2 cellular contexts compared by ENCODE assay signal in genomic region chr20:4702562-4703280, GRCh38.
TF ChIP-seq lines count a peak whose summit lies in the region.

No MANE protein-coding gene starts in this region.

TF ChIP-seq in IMR-90, 13 proteins besides CTCF, POLR2A, EP300 and RAD21:
- TF ChIP-seq USF2 (IDR thresholded peaks at IDR 0.05; ENCODE audit: low read depth, low read length) (no peak), NFE2L2 (IDR thresholded peaks at IDR 0.05; ENCODE audit: low read depth, low read length) (no peak), MAZ (IDR thresholded peaks at IDR 0.05; ENCODE audit: borderline replicate concordance, low read depth, low read length) (no peak), RCOR1 (IDR thresholded peaks at IDR 0.05; ENCODE audit: insufficient replicate concordance, low read length) (no peak), FOS (IDR thresholded peaks at IDR 0.05; ENCODE audit: low read depth, low read length) (no peak), CEBPB (IDR thresholded peaks at IDR 0.05; ENCODE audit: low read depth, low read length) (no peak), SMC3 (IDR thresholded peaks at IDR 0.05; ENCODE audit: low read depth, low read length) (no peak), MXI1 (IDR thresholded peaks at IDR 0.05; ENCODE audit: borderline replicate concordance, low read depth, low read length) (no peak), MAFK (IDR thresholded peaks at IDR 0.05; ENCODE audit: low read depth, low read length) (no peak), BHLHE40 (IDR thresholded peaks at IDR 0.05; ENCODE audit: low read depth, low read length) (no peak), RFX5 (IDR thresholded peaks at IDR 0.05; ENCODE audit: low read depth, low read length) (no peak), CHD1 (IDR thresholded peaks at IDR 0.05; ENCODE audit: low read depth, low read length) (no peak)
- TF ChIP-seq, protein P1, sequence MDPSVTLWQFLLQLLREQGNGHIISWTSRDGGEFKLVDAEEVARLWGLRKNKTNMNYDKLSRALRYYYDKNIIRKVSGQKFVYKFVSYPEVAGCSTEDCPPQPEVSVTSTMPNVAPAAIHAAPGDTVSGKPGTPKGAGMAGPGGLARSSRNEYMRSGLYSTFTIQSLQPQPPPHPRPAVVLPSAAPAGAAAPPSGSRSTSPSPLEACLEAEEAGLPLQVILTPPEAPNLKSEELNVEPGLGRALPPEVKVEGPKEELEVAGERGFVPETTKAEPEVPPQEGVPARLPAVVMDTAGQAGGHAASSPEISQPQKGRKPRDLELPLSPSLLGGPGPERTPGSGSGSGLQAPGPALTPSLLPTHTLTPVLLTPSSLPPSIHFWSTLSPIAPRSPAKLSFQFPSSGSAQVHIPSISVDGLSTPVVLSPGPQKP (IDR thresholded peaks at IDR 0.05; ENCODE audit: borderline replicate concordance, low read depth, low read length): no peak

TF ChIP-seq in WTC11, 78 proteins besides CTCF, POLR2A, EP300 and RAD21:
- TF ChIP-seq, protein P2, sequence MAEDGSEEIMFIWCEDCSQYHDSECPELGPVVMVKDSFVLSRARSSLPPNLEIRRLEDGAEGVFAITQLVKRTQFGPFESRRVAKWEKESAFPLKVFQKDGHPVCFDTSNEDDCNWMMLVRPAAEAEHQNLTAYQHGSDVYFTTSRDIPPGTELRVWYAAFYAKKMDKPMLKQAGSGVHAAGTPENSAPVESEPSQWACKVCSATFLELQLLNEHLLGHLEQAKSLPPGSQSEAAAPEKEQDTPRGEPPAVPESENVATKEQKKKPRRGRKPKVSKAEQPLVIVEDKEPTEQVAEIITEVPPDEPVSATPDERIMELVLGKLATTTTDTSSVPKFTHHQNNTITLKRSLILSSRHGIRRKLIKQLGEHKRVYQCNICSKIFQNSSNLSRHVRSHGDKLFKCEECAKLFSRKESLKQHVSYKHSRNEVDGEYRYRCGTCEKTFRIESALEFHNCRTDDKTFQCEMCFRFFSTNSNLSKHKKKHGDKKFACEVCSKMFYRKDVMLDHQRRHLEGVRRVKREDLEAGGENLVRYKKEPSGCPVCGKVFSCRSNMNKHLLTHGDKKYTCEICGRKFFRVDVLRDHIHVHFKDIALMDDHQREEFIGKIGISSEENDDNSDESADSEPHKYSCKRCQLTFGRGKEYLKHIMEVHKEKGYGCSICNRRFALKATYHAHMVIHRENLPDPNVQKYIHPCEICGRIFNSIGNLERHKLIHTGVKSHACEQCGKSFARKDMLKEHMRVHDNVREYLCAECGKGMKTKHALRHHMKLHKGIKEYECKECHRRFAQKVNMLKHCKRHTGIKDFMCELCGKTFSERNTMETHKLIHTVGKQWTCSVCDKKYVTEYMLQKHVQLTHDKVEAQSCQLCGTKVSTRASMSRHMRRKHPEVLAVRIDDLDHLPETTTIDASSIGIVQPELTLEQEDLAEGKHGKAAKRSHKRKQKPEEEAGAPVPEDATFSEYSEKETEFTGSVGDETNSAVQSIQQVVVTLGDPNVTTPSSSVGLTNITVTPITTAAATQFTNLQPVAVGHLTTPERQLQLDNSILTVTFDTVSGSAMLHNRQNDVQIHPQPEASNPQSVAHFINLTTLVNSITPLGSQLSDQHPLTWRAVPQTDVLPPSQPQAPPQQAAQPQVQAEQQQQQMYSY (CRISPR knock-in tag; IDR thresholded peaks at IDR 0.05): no peak
- TF ChIP-seq, protein P3, sequence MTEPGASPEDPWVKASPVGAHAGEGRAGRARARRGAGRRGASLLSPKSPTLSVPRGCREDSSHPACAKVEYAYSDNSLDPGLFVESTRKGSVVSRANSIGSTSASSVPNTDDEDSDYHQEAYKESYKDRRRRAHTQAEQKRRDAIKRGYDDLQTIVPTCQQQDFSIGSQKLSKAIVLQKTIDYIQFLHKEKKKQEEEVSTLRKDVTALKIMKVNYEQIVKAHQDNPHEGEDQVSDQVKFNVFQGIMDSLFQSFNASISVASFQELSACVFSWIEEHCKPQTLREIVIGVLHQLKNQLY (CRISPR knock-in tag; IDR thresholded peaks at IDR 0.05): no peak
